8 cellular contexts compared by ENCODE assay signal in genomic region chr16:76653390-76654026, GRCh38.
DNase-seq lines count a peak whose midpoint lies in the region; ATAC-seq and TF ChIP-seq lines count a peak whose summit lies in the region.

No MANE protein-coding gene starts in this region.

- POLR2A ChIA-PET in A673 (lab: Charles Lee; ENCODE audit: low non-redundant PET), result no interaction called here

- H3K4me3 Mint-ChIP-seq in chondrocyte (ENCODE audit: unreplicated experiment), result no peak overlapping the region
- H3K4me3 Mint-ChIP-seq in neural crest cell, result no peak overlapping the region

- ATAC-seq in GM18520 (IDR thresholded peaks at IDR 0.05; ENCODE audit: unreplicated experiment), result peak; percentile 61
- peak; percentile 84 for ATAC-seq in HG03432 (IDR thresholded peaks at IDR 0.05; ENCODE audit: unreplicated experiment)
- no peak for ATAC-seq in HG03521 (IDR thresholded peaks at IDR 0.05; ENCODE audit: unreplicated experiment)

- no peaks in the 10 kb centered on the region for H3K36me3 Mint-ChIP-seq in chondrocyte (ENCODE audit: low read depth)
- H3K36me3 Mint-ChIP-seq in neural crest cell (ENCODE audit: low read depth), result no peaks in the 10 kb centered on the region

- no peak overlapping the region for H3K4me3 ChIP-seq in A673 (ENCODE audit: low read depth, low read length, poor library complexity, severe bottlenecking)
- H3K4me3 ChIP-seq in thyroid gland (replicated peaks in 1 of 3), result no peak overlapping the region

- H3K9me3 ChIP-seq in A673 (ENCODE audit: low read depth, low read length, poor library complexity, severe bottlenecking) (no peaks in the 10 kb centered on the region), thyroid gland (no peaks in the 10 kb centered on the region)

- WGBS in thyroid gland, 2 donors, result 3% methylated on average over 3 of the region's 3 CpGs

- no peaks in the 10 kb centered on the region for H3K9me3 Mint-ChIP-seq in chondrocyte (ENCODE audit: low read depth)
- no peaks in the 10 kb centered on the region for H3K9me3 Mint-ChIP-seq in neural crest cell

- CTCF ChIA-PET in A673 (lab: Charles Lee), result interaction anchor here (1.1 kb wide), 1 partner anchor 852 kb away, joined by 3 read pairs; no protein-coding TSS in a partner anchor

- H3K27ac Mint-ChIP-seq in chondrocyte (ENCODE audit: unreplicated experiment) (no peak overlapping the region), neural crest cell (ENCODE audit: unreplicated experiment) (no peak overlapping the region)

- H3K4me1 ChIP-seq in A673 (ENCODE audit: insufficient read depth, low read length, poor library complexity, severe bottlenecking), result no peaks in the 10 kb centered on the region
- no peaks in the 10 kb centered on the region for H3K4me1 ChIP-seq in thyroid gland

- H3K27ac ChIP-seq in A673 (ENCODE audit: low read depth, low read length, poor library complexity, severe bottlenecking) (no peak overlapping the region), thyroid gland (no peak overlapping the region)

- DNase-seq in A673 (ENCODE audit: low spot score) (peak; percentile 65), NCI-H748 (lab: John Stamatoyannopoulos, UW; ENCODE audit: unreplicated experiment) (peak; percentile 91), chondrocyte (ENCODE audit: low spot score) (no peak), neural crest cell (ENCODE audit: low read depth, low spot score) (peak; percentile 15), thyroid gland (no peak)

- H3K36me3 ChIP-seq in A673 (ENCODE audit: insufficient read depth, low read length, poor library complexity, severe bottlenecking), result no peaks in the 10 kb centered on the region
- H3K36me3 ChIP-seq in thyroid gland, result no peaks in the 10 kb centered on the region

- H3K27me3 ChIP-seq in A673 (replicated peaks; ENCODE audit: insufficient read depth, low read depth, low read length, poor library complexity), result no peaks in the 10 kb centered on the region
- no peaks in the 10 kb centered on the region for H3K27me3 ChIP-seq in thyroid gland

- peak; percentile 64 for TF ChIP-seq CTCF in A673 (conservative IDR thresholded peaks at IDR 0.05; ENCODE audit: low read depth, low read length)
- peak; percentile 77 for TF ChIP-seq CTCF in chondrocyte (IDR thresholded peaks at IDR 0.05)
- peak; percentile 78 for TF ChIP-seq CTCF in neural crest cell (conservative IDR thresholded peaks at IDR 0.05)
- peak in 2 of 6 experiments; percentile 15 to 26 for TF ChIP-seq CTCF in thyroid gland (IDR thresholded peaks at IDR 0.05)

- no peak for TF ChIP-seq POLR2A in thyroid gland (IDR thresholded peaks at IDR 0.05)

- H3K27me3 Mint-ChIP-seq in chondrocyte (ENCODE audit: low read depth), result peaks cover 5% of the 10 kb centered on the region
- peaks cover 19% of the 10 kb centered on the region for H3K27me3 Mint-ChIP-seq in neural crest cell (ENCODE audit: low read depth)

- H3K4me1 Mint-ChIP-seq in chondrocyte (ENCODE audit: low read depth) (no peaks in the 10 kb centered on the region), neural crest cell (no peaks in the 10 kb centered on the region)

- intact Hi-C loops in A673 (cut with micrococcal nuclease; ENCODE audit: unreplicated experiment), result loop anchor here (5.0 kb wide), 2 partner anchors 851 to 866 kb away; no protein-coding TSS in a partner anchor
- intact Hi-C loops in thyroid gland (cut with DNase I), result no loop called here

- BruUV-seq in A673 (replicated peaks; lab: Mats Ljungman, UMichigan), result no TSS peak

Comparison
In these comparisons a context has a peak if more than half of its experiments do, and no peak if none do; other contexts are left out.
1. DNase-seq: peak in A673 (single experiment), NCI-H748 (single experiment) and neural crest cell (single experiment); none in chondrocyte (single experiment) and thyroid gland (0 of 2).